In genomic region chr9:4984171-4984570, GRCh38 we compare ENCODE assay signal across 8 cellular contexts. TPM values are rescaled to one million over a fixed set of nuclear protein-coding genes. Genes with fewer than 3 reads are reported as not detected.
DNase-seq lines count a peak whose midpoint lies in the region; ATAC-seq and TF ChIP-seq lines count a peak whose summit lies in the region.

No MANE protein-coding gene starts in this region.

- WGBS in SK-N-SH (ENCODE audit: low lambda C conversion rate): 24% methylated on average over 12 of the region's 19 CpGs

- H3K4me2 ChIP-seq in SK-N-SH (peak overlapping the region; percentile 88), osteoblast (ENCODE audit: insufficient read depth, low read length) (peak overlapping the region; percentile 98)

- H2AFZ ChIP-seq in SK-N-SH (ENCODE audit: low read depth) (peak overlapping the region; percentile 91), osteoblast (ENCODE audit: low read length) (peak overlapping the region; percentile 96)

- DNase-seq in NCI-H345 treated with DMSO at 0.1 percent for 48 hours (lab: John Stamatoyannopoulos, UW; ENCODE audit: unreplicated experiment): peak; percentile 56
- no peak for DNase-seq in NCI-H345 (lab: John Stamatoyannopoulos, UW)
- no peak for DNase-seq in SK-N-SH
- DNase-seq in fibroblast of mammary gland (ENCODE audit: low read depth): no peak
- no peak for DNase-seq in osteoblast (ENCODE audit: insufficient read length, low spot score, missing footprints)
- DNase-seq in epidermal melanocyte (ENCODE audit: insufficient read length, low spot score): no peak
- no peak for DNase-seq in SK-N-DZ (ENCODE audit: low spot score)

- CTCF ChIA-PET in SK-N-SH (lab: Yijun Ruan, JAX): interaction anchor here (1.1 to 4.6 kb wide), 3 partner anchors 10 to 221 kb away, joined by 4 to 21 read pairs (median 8); no protein-coding TSS in a partner anchor

- H3K27ac ChIP-seq in SK-N-SH (ENCODE audit: low read depth in 2 of 2, low read length in 1 of 2): peak overlapping the region; percentile 94 to 97
- H3K27ac ChIP-seq in osteoblast (ENCODE audit: low read depth, low read length): peak overlapping the region; percentile 93

- H3K9me3 ChIP-seq in SK-N-SH (no peaks in the 10 kb centered on the region), osteoblast (ENCODE audit: low read depth, low read length) (no peaks in the 10 kb centered on the region)

- H3K4me3 ChIP-seq in SK-N-SH (ENCODE audit: low read depth in 2 of 2, low read length in 1 of 2): peak overlapping the region; percentile 82 to 86
- peak overlapping the region; percentile 79 for H3K4me3 ChIP-seq in fibroblast of mammary gland (ENCODE audit: control insufficient read depth, low read depth, low read length)
- H3K4me3 ChIP-seq in osteoblast (ENCODE audit: insufficient read depth, low read length): peak overlapping the region; percentile 86

- peak overlapping the region; percentile 90 for H3K9ac ChIP-seq in SK-N-SH

- no peak for TF ChIP-seq EP300 in SK-N-SH (IDR thresholded peaks at IDR 0.05; ENCODE audit: borderline replicate concordance in 1 of 2, low read depth in 1 of 2, low read length in 1 of 2)

- H3K79me2 ChIP-seq in SK-N-SH (ENCODE audit: insufficient read depth) (peaks cover 37% of the 10 kb centered on the region), osteoblast (ENCODE audit: insufficient read depth, low read length) (peaks cover 37% of the 10 kb centered on the region)

- TF ChIP-seq CTCF in SK-N-SH (IDR thresholded peaks at IDR 0.05) (no peak), fibroblast of mammary gland (conservative IDR thresholded peaks at IDR 0.05; ENCODE audit: control insufficient read depth, insufficient read depth, low read depth, low read length) (no peak), osteoblast (IDR thresholded peaks at IDR 0.05; ENCODE audit: extremely low read depth, low read depth, low read length) (no peak)

- TF ChIP-seq RAD21 in SK-N-SH (IDR thresholded peaks at IDR 0.05; ENCODE audit: low read length): no peak

- ATAC-seq in HG02973 (IDR thresholded peaks at IDR 0.05; ENCODE audit: unreplicated experiment): peak; percentile 0

- 0 out of 2 replicates have a peak, but pooled peaks cover 2% of the 10 kb centered on the region for H4K20me1 ChIP-seq in SK-N-SH (ENCODE audit: insufficient read depth)
- peaks cover 11% of the 10 kb centered on the region for H4K20me1 ChIP-seq in osteoblast (ENCODE audit: insufficient read depth, low read length)

- H3K27me3 ChIP-seq in SK-N-SH (ENCODE audit: insufficient read depth) (no peaks in the 10 kb centered on the region), osteoblast (ENCODE audit: insufficient read depth, low read length) (no peaks in the 10 kb centered on the region)

- POLR2A ChIA-PET in SK-N-SH (lab: Yijun Ruan, JAX): interaction anchor here (1.3 kb wide), 1 partner anchor 11 kb away, joined by 5 read pairs; no protein-coding TSS in a partner anchor

- H3K4me1 ChIP-seq in SK-N-SH (ENCODE audit: control insufficient read depth in 1 of 2, insufficient read depth in 2 of 2, low read depth in 1 of 2, low read length in 1 of 2): peaks cover 12 to 14% of the 10 kb centered on the region in 2 experiments; a peak in 3 of 4 replicates
- H3K4me1 ChIP-seq in osteoblast (ENCODE audit: insufficient read depth, low read length): peaks cover 36% of the 10 kb centered on the region

- no peaks in the 10 kb centered on the region for H3K36me3 ChIP-seq in SK-N-SH (replicated peaks in 1 of 2; ENCODE audit: control insufficient read depth in 1 of 2, insufficient read depth in 2 of 2, low read length in 1 of 2)
- H3K36me3 ChIP-seq in osteoblast (ENCODE audit: insufficient read depth, low read length): no peaks in the 10 kb centered on the region

- H3F3A ChIP-seq in SK-N-SH (replicated peaks; ENCODE audit: insufficient read depth): peaks cover 29% of the 10 kb centered on the region

- no peaks in the 10 kb centered on the region for H3K9me2 ChIP-seq in SK-N-SH

TF ChIP-seq in SK-N-SH, 30 proteins besides CTCF, POLR2A, EP300 and RAD21:
- no peak for TF ChIP-seq RCOR1 (IDR thresholded peaks at IDR 0.05; ENCODE audit: low read length)
- 0 out of 2 replicates have a peak, but pooled peaks have one; percentile 0 for TF ChIP-seq MXI1 (IDR thresholded peaks at IDR 0.05; ENCODE audit: low read depth, low read length)

RNA-seq across cellular contexts. Expression of gene JAK2, which starts 0.9 kb away (rescaled TPM):
- 1.3 and 2.3 TPM in 2 replicates for polyA plus RNA-seq in SK-N-SH (2012; rRNA removed)
- 1.9 and 2.3 TPM in 2 replicates for polyA plus RNA-seq in SK-N-SH (2012; cell fraction: cytosol; rRNA removed)
- 1.9 and 3.7 TPM in 2 replicates for polyA plus RNA-seq in SK-N-SH (2012; cell fraction: nucleus; rRNA removed)
- total RNA-seq in osteoblast: 21.0 and 23.3 TPM in 2 replicates
- 0.80 and 1.0 TPM in 2 replicates for polyA plus RNA-seq in SK-N-DZ (2014; cell fraction: cytosol; rRNA removed)
- 0.89 and 5.2 TPM in 2 replicates for polyA plus RNA-seq in SK-N-DZ (2014; cell fraction: nucleus; rRNA removed)
